ENCODE assay signal across 8 cellular contexts in the genomic region with DNA sequence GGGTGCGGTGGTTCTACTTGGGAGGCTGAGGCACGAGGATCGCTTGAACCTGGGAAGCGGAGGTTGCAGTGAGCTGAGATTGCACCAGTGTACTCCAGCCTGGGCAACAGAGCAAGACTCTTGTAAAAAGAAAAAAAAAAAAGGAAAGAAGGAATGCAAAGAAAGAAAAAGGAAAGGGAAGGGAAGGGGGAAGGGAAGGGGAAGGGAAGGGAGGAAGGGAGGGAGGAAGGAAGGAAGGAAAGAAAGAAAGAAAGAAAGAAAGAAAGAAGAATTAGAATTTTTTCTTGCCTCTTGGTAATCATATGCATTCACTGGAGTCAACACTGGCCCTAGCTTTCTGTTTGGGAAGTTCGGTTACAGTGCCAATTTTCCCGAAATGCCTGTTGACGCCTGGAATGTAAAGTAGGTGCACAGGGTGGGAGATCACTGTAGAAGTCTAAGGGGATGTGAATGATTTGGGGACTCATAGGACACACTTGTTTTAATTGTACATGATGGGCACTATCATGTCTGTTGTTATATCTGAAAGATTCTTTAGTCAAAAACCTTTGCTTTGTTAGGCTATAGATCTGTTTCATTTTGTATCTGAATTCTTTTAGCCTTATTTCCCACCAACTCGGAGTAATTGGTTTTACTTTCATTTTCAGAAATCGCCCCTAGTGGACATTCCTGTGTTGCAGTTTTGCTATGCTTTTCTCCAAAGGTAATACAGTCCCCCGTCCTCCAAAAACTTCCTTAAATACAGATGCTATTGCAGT. TPM values are rescaled to one million over a fixed set of nuclear protein-coding genes. Genes with fewer than 3 reads are reported as not detected.
DNase-seq lines count a peak whose midpoint lies in the region; ATAC-seq, FAIRE-seq and TF ChIP-seq lines count a peak whose summit lies in the region.

No MANE protein-coding gene starts in this region.

- peaks cover 3% of the 10 kb centered on the region for H3K4me1 ChIP-seq in mammary epithelial cell (ENCODE audit: insufficient read depth, low read length)

- DNase-seq in GM10266 (ENCODE audit: extremely low spot score) (peak; percentile 67), MG63 (peak; percentile 56), SW 1271 (lab: John Stamatoyannopoulos, UW) (peak; percentile 2 to 72), mammary epithelial cell (peak; percentile 51), smooth muscle cell of the brain vasculature (ENCODE audit: low read depth, low spot score) (peak; percentile 59)

- BruUV-seq in mammary epithelial cell (replicated peaks; lab: Mats Ljungman, UMichigan) = no TSS peak

- H3K27me3 ChIP-seq in MG63 = no peaks in the 10 kb centered on the region
- no peaks in the 10 kb centered on the region for H3K27me3 ChIP-seq in mammary epithelial cell (ENCODE audit: insufficient read depth, low read length)

- peak overlapping the region; percentile 36 for H3K27ac ChIP-seq in mammary epithelial cell (ENCODE audit: insufficient read depth, low read depth, low read length)

- H3K9ac ChIP-seq in mammary epithelial cell (ENCODE audit: insufficient read depth, low read length) = peak overlapping the region; percentile 46

- H3K79me2 ChIP-seq in mammary epithelial cell (ENCODE audit: insufficient read depth, low read length) = no peaks in the 10 kb centered on the region

- CTCF ChIA-PET in mammary epithelial cell (lab: Charles Lee; ENCODE audit: low non-redundant PET) = interaction anchor here (0.6 kb wide), 1 partner anchor 65 kb away, joined by 21 read pairs; no protein-coding TSS in a partner anchor

- H3K9me3 ChIP-seq in MG63 (no peaks in the 10 kb centered on the region), mammary epithelial cell (replicated peaks; ENCODE audit: insufficient read depth, low read length) (no peaks in the 10 kb centered on the region)

- 42% methylated on average over 10 of the region's 10 CpGs for WGBS in mammary epithelial cell (ENCODE audit: low coverage, missing lambda C conversion rate)

- no peak for ATAC-seq in GM18867 (IDR thresholded peaks at IDR 0.05; ENCODE audit: unreplicated experiment)

- in situ Hi-C loops in mammary epithelial cell (cut with MboI; ENCODE audit: low sequenced_read_pairs in 2 of 2) = no loop called here

- H3K4me2 ChIP-seq in mammary epithelial cell (ENCODE audit: insufficient read depth, low read depth, low read length) = peak overlapping the region; percentile 88

- no peaks in the 10 kb centered on the region for H4K20me1 ChIP-seq in mammary epithelial cell (ENCODE audit: insufficient read depth, low read length)

- H3K4me3 ChIP-seq in MG63 (peak overlapping the region; percentile 51), mammary epithelial cell (replicated peaks in 1 of 3; ENCODE audit: insufficient read depth in 1 of 3, low read depth in 2 of 3, low read length in 3 of 3) (peak overlapping the region; percentile 43 to 57 (median 55))

- peak overlapping the region; percentile 94 for H2AFZ ChIP-seq in mammary epithelial cell (ENCODE audit: low read depth, low read length)

- TF ChIP-seq CTCF in GM10266 (IDR thresholded peaks at IDR 0.05; ENCODE audit: control insufficient read depth, insufficient read depth, low read depth, missing control alignments) (peak; percentile 62), mammary epithelial cell (conservative IDR thresholded peaks at IDR 0.05 in 1 of 2, IDR thresholded peaks at IDR 0.05 in 1 of 2; ENCODE audit: extremely low read depth in 1 of 2, insufficient read depth in 1 of 2, low read depth in 1 of 2, low read length in 2 of 2) (peak; percentile 75 to 88)

- no peaks in the 10 kb centered on the region for H3K36me3 ChIP-seq in MG63
- no peaks in the 10 kb centered on the region for H3K36me3 ChIP-seq in mammary epithelial cell (ENCODE audit: insufficient read depth, low read length)

- dilution Hi-C loops in mammary epithelial cell (cut with HindIII; ENCODE audit: low sequenced_read_pairs) = no loop called here

- FAIRE-seq in A204.1 (lab: Jason Lieb, UNC) (peak; percentile 96), islet of Langerhans (lab: Jason Lieb, UNC) (peak; percentile 49)

- intact Hi-C loops in mammary epithelial cell (cut with micrococcal nuclease) = loop anchor here (1.0 kb wide), 1 partner anchor 60 kb away; the partner anchor contains the start of gene MORC3

RNA-seq across cellular contexts. Expression of gene MORC3, which starts 59.8 kb away (rescaled TPM):
- total RNA-seq in MG63 (2014; rRNA removed; shearing (Covaris generic); ENCODE audit: low replicate concordance) = 21.7 and 23.6 TPM in 2 replicates
- total RNA-seq in mammary epithelial cell = 10 to 100 TPM; 32.3 to 44.2 TPM
- 11.9 TPM for polyA plus RNA-seq in mammary epithelial cell
- 14.8 TPM for polyA minus RNA-seq in mammary epithelial cell
